ENCODE assay signal across 8 cellular contexts in genomic region chr5:31531543-31531887, GRCh38. TPM values are rescaled to one million over a fixed set of nuclear protein-coding genes. Genes with fewer than 3 reads are reported as not detected.
DNase-seq lines count a peak whose midpoint lies in the region; ATAC-seq and TF ChIP-seq lines count a peak whose summit lies in the region.

No MANE protein-coding gene starts in this region.

- H2AK5ac ChIP-seq in H9 (ENCODE audit: insufficient read length, low read length), result no peak overlapping the region
- H2AK5ac ChIP-seq in neuronal stem cell (ENCODE audit: low read depth, low read length), result no peak overlapping the region

- H2BK5ac ChIP-seq in H9 (ENCODE audit: insufficient read length, low read length) (no peak overlapping the region), neuronal stem cell (ENCODE audit: low read length) (no peak overlapping the region)

- H3K23me2 ChIP-seq in H9 (ENCODE audit: insufficient read length, low read depth, low read length, poor library complexity, severe bottlenecking), result peaks cover 12% of the 10 kb centered on the region

- ATAC-seq in activated CD8-positive, alpha-beta T cell treated with anti-CD3 and anti-CD28 coated beads for 36 hours, result peak; percentile 34

- H3K9ac ChIP-seq in H9 (ENCODE audit: extremely low read depth, insufficient read length, low read length) (peak overlapping the region; percentile 84), neuronal stem cell (ENCODE audit: low read depth, low read length, poor library complexity) (peak overlapping the region; percentile 79)

- H3K79me2 ChIP-seq in H9 (ENCODE audit: insufficient read depth, low read length), result peaks cover 11% of the 10 kb centered on the region; the same call in 1 of the 2 replicates

- H3K27ac ChIP-seq in H9 (ENCODE audit: insufficient read length, low read depth, low read length) (no peak overlapping the region), neuronal stem cell (replicated peaks; ENCODE audit: low read length) (no peak overlapping the region)

- peaks cover 26 to 69% of the 10 kb centered on the region in 2 donors for H3K36me3 ChIP-seq in neuronal stem cell (replicated peaks in 1 of 2; ENCODE audit: control insufficient read depth in 2 of 2, insufficient read depth in 2 of 2, low read length in 2 of 2)

- peak overlapping the region; percentile 73 for H3K4me2 ChIP-seq in H9 (ENCODE audit: insufficient read depth, insufficient read length, low read length)
- peak overlapping the region; percentile 47 for H3K4me2 ChIP-seq in neuronal stem cell (ENCODE audit: insufficient read depth, low read length, poor library complexity, severe bottlenecking)

- H3K4ac ChIP-seq in H9 (ENCODE audit: low read depth, low read length) (no peak overlapping the region), neuronal stem cell (ENCODE audit: low read length) (no peak overlapping the region)

- no peak for TF ChIP-seq CTCF in H9 (conservative IDR thresholded peaks at IDR 0.05)
- TF ChIP-seq CTCF in activated CD8-positive, alpha-beta T cell treated with anti-CD3 and anti-CD28 coated beads for 36 hours (IDR thresholded peaks at IDR 0.05), result no peak

- peaks cover 15 to 27% of the 10 kb centered on the region in 2 experiments for H3K4me1 Mint-ChIP-seq in H9
- peaks cover 38% of the 10 kb centered on the region for H3K4me1 Mint-ChIP-seq in activated CD8-positive, alpha-beta T cell treated with anti-CD3 and anti-CD28 coated beads for 36 hours (ENCODE audit: low read depth)

- H3K18ac ChIP-seq in H9 (ENCODE audit: insufficient read length, low read depth, low read length), result no peak overlapping the region
- H3K18ac ChIP-seq in neuronal stem cell (ENCODE audit: low read length), result peak overlapping the region; percentile 72

- H2BK120ac ChIP-seq in H9 (ENCODE audit: low read depth, low read length, poor library complexity, severe bottlenecking) (no peak overlapping the region), neuronal stem cell (ENCODE audit: low read depth, low read length) (no peak overlapping the region)

- H3K14ac ChIP-seq in H9 (ENCODE audit: insufficient read depth, low read length), result peak overlapping the region; percentile 64
- no peak overlapping the region for H3K14ac ChIP-seq in neuronal stem cell (ENCODE audit: low read length)

- intact Hi-C loops in activated CD8-positive, alpha-beta T cell treated with anti-CD3 and anti-CD28 coated beads for 36 hours (cut with micrococcal nuclease), result no loop called here

- H3K27me3 Mint-ChIP-seq in H9 (ENCODE audit: low read depth), result no peaks in the 10 kb centered on the region
- H3K27me3 Mint-ChIP-seq in activated CD8-positive, alpha-beta T cell treated with anti-CD3 and anti-CD28 coated beads for 36 hours, result no peaks in the 10 kb centered on the region

- no peak overlapping the region for H2BK12ac ChIP-seq in H9 (ENCODE audit: insufficient read length, low read depth, low read length)
- no peak overlapping the region for H2BK12ac ChIP-seq in neuronal stem cell (ENCODE audit: low read length)

- H4K91ac ChIP-seq in H9 (ENCODE audit: insufficient read length, low read depth, low read length), result no peak overlapping the region
- no peak overlapping the region for H4K91ac ChIP-seq in neuronal stem cell (ENCODE audit: low read depth, low read length, poor library complexity)

- H3K4me3 Mint-ChIP-seq in H9, result peak overlapping the region; percentile 99
- H3K4me3 Mint-ChIP-seq in activated CD8-positive, alpha-beta T cell treated with anti-CD3 and anti-CD28 coated beads for 36 hours, result peak overlapping the region; percentile 86

- POLR2A ChIA-PET in activated CD8-positive, alpha-beta T cell treated with anti-CD3 and anti-CD28 coated beads for 36 hours (lab: Charles Lee), result interaction anchor here (1.1 to 1.7 kb wide), 3 partner anchors 9 to 23 kb away, joined by 3 to 5 read pairs (median 4); no protein-coding TSS in a partner anchor

- no peak overlapping the region for H3K23ac ChIP-seq in H9 (ENCODE audit: insufficient read length, low read depth, low read length)
- no peak overlapping the region for H3K23ac ChIP-seq in neuronal stem cell (ENCODE audit: low read depth, low read length, poor library complexity)

- H3K9me3 ChIP-seq in H9 (ENCODE audit: control insufficient read depth, low read depth, low read length) (no peaks in the 10 kb centered on the region), neuronal stem cell (replicated peaks in 1 of 2; ENCODE audit: control insufficient read depth in 2 of 2, insufficient read depth in 1 of 2, low read depth in 1 of 2, low read length in 2 of 2) (no peaks in the 10 kb centered on the region)

- H4K20me1 ChIP-seq in H9 (ENCODE audit: control insufficient read depth, insufficient read depth, insufficient read length), result no peaks in the 10 kb centered on the region

- WGBS in H9 (ENCODE audit: extremely low coverage, insufficient read length, low lambda C conversion rate), result no CpG with 5 or more reads among the region's 13 CpGs
- no CpG with 5 or more reads among the region's 13 CpGs for WGBS in neuronal stem cell (ENCODE audit: extremely low coverage in 2 of 2, insufficient read length in 2 of 2, insufficient replicate concordance in 1 of 2), 2 donors

- H3K4me1 ChIP-seq in H9 (ENCODE audit: insufficient read depth, low read length) (0 out of 2 replicates have a peak, but pooled peaks cover 3% of the 10 kb centered on the region), neuronal stem cell (ENCODE audit: control insufficient read depth in 2 of 2, insufficient read depth in 1 of 2, low read depth in 1 of 2, low read length in 2 of 2) (peaks cover 6 to 10% of the 10 kb centered on the region in 2 donors)

- H3K27me3 ChIP-seq in H9 (ENCODE audit: insufficient read depth, low read length) (no peaks in the 10 kb centered on the region), neuronal stem cell (ENCODE audit: control insufficient read depth in 3 of 3, insufficient read depth in 3 of 3, low read depth in 1 of 3, low read length in 3 of 3) (no peaks in the 10 kb centered on the region)

- CTCF ChIA-PET in activated CD8-positive, alpha-beta T cell treated with anti-CD3 and anti-CD28 coated beads for 36 hours (lab: Charles Lee), result interaction anchor here (1.0 to 1.4 kb wide), 4 partner anchors 9 to 561 kb away, joined by 3 to 4 read pairs (median 3); partner anchors contain the start of gene PDZD2

- H3K4me3 ChIP-seq in neuronal stem cell (ENCODE audit: low read length in 2 of 2), result peak overlapping the region; percentile 88 to 94

- DNase-seq in NCI-H2196 (lab: John Stamatoyannopoulos, UW; ENCODE audit: unreplicated experiment) (peak; percentile 43), NCI-H2196 treated with DMSO at 0.1 percent for 48 hours (lab: John Stamatoyannopoulos, UW; ENCODE audit: unreplicated experiment) (no peak), H9 (no peak), LHCN-M2 (ENCODE audit: low read depth) (peak; percentile 15), fibroblast of peridontal ligament (ENCODE audit: extremely low read depth) (peak; percentile 8), neuronal stem cell (ENCODE audit: low spot score) (no peak), NCI-H1436 treated with DMSO at 0.1 percent for 48 hours (lab: John Stamatoyannopoulos, UW) (no peak)
- DNase-seq in activated CD8-positive, alpha-beta T cell treated with anti-CD3 and anti-CD28 coated beads for 36 hours, result peak; percentile 51

- no peak overlapping the region for H2BK20ac ChIP-seq in H9 (ENCODE audit: low read depth, low read length, poor library complexity, severe bottlenecking)

- no peak overlapping the region for H4K8ac ChIP-seq in H9 (replicated peaks; ENCODE audit: insufficient read length, low read depth, low read length)
- H4K8ac ChIP-seq in neuronal stem cell (ENCODE audit: low read depth, low read length), result no peak overlapping the region

- H4K5ac ChIP-seq in H9 (ENCODE audit: insufficient read length, low read depth, low read length), result no peak overlapping the region

- H3T11ph ChIP-seq in H9 (ENCODE audit: low read length), result no peak overlapping the region

- peaks cover 36 to 66% (median 64%) of the 10 kb centered on the region in 3 experiments; a peak in 6 of 7 replicates for H3K36me3 Mint-ChIP-seq in H9 (ENCODE audit: insufficient read depth in 1 of 3, low read depth in 3 of 3)
- H3K36me3 Mint-ChIP-seq in activated CD8-positive, alpha-beta T cell treated with anti-CD3 and anti-CD28 coated beads for 36 hours (ENCODE audit: low read depth), result peaks cover 57% of the 10 kb centered on the region

- H2AFZ ChIP-seq in H9 (ENCODE audit: low read length), result no peak overlapping the region
- peak overlapping the region; percentile 86 for H2AFZ ChIP-seq in neuronal stem cell (ENCODE audit: low read length)

- H2BK15ac ChIP-seq in H9 (ENCODE audit: low read depth, low read length) (no peak overlapping the region), neuronal stem cell (ENCODE audit: low read length) (no peak overlapping the region)

- peak overlapping the region; percentile 93 to 99 (median 97) for H3K27ac Mint-ChIP-seq in H9
- H3K27ac Mint-ChIP-seq in activated CD8-positive, alpha-beta T cell treated with anti-CD3 and anti-CD28 coated beads for 36 hours, result peak overlapping the region; percentile 86

- H3K56ac ChIP-seq in H9 (ENCODE audit: insufficient read length, low read depth, low read length), result no peak overlapping the region

- no peaks in the 10 kb centered on the region for H3K9me3 Mint-ChIP-seq in H9
- H3K9me3 Mint-ChIP-seq in activated CD8-positive, alpha-beta T cell treated with anti-CD3 and anti-CD28 coated beads for 36 hours, result no peaks in the 10 kb centered on the region

- H3K79me1 ChIP-seq in H9 (ENCODE audit: insufficient read depth, low read depth, low read length, poor library complexity, severe bottlenecking), result peaks cover 5% of the 10 kb centered on the region
- H3K79me1 ChIP-seq in neuronal stem cell (ENCODE audit: low read depth, low read length), result peaks cover 2% of the 10 kb centered on the region

RNA-seq across cellular contexts. Expression of gene DROSHA, which starts 0.4 kb away (rescaled TPM):
- 106 and 116 TPM in 2 replicates for total RNA-seq in H9 (2021)
- 38.8 and 40.8 TPM in 2 replicates for total RNA-seq in LHCN-M2 (2014; rRNA removed)
- 34.8 TPM for polyA plus RNA-seq in LHCN-M2 (2012)
- 10 to 100 TPM; 57.8 to 61.0 TPM for total RNA-seq in activated CD8-positive, alpha-beta T cell treated with anti-CD3 and anti-CD28 coated beads for 36 hours
- 105 TPM for polyA plus RNA-seq in neuronal stem cell (2013, experiment 1 of 2)
- 102 TPM for polyA plus RNA-seq in neuronal stem cell (2013, experiment 2 of 2)

RNA-seq across cellular contexts. Expression of gene C5orf22, which starts 0.6 kb away (rescaled TPM):
- 33.5 and 34.0 TPM in 2 replicates for total RNA-seq in H9 (2021)
- total RNA-seq in LHCN-M2 (2014; rRNA removed), result 25.7 and 34.2 TPM in 2 replicates
- 11.1 TPM for polyA plus RNA-seq in LHCN-M2 (2012)
- 10 to 100 TPM; 19.2 to 23.7 TPM for total RNA-seq in activated CD8-positive, alpha-beta T cell treated with anti-CD3 and anti-CD28 coated beads for 36 hours
- polyA plus RNA-seq in neuronal stem cell (2013, experiment 1 of 2), result 42.1 TPM
- 41.9 TPM for polyA plus RNA-seq in neuronal stem cell (2013, experiment 2 of 2)

Comparison
In these comparisons a context has a peak if more than half of its experiments do, and no peak if none do; other contexts are left out.
1. DNase-seq: peak in NCI-H2196 (single experiment), LHCN-M2 (single experiment), activated CD8-positive, alpha-beta T cell treated with anti-CD3 and anti-CD28 coated beads for 36 hours (single experiment) and fibroblast of peridontal ligament (single experiment); none in NCI-H2196 treated with DMSO at 0.1 percent for 48 hours (single experiment), H9 (single experiment), neuronal stem cell (single experiment) and NCI-H1436 treated with DMSO at 0.1 percent for 48 hours (single experiment).